In genomic region chr13:94784066-94784465, GRCh38 we compare ENCODE assay signal across 13 cellular contexts.
"Had no signal": no experiment of that assay in that cellular context is flagged by ENCODE, and none has a peak within 500 bp of the region (broad histone marks: within the 10 kb centered on the region; RNA-seq: fewer than 3 reads in every experiment).

No MANE protein-coding gene starts in this region.

- ATAC-seq: activated CD8-positive, alpha-beta T cell treated with anti-CD3 and anti-CD28 coated beads for 36 hours; activated naive CD8-positive, alpha-beta T cell treated with anti-CD3 and anti-CD28 coated beads, Interleukin-2, amount 50 U/mL, for 24 hours; gastroesophageal sphincter; stimulated activated naive CD8-positive, alpha-beta T cell treated with anti-CD3 and anti-CD28 coated beads, Interleukin-15, amount 100 ng/mL, for 72 hours had no signal

- H3K27me3 ChIP-seq: dorsolateral prefrontal cortex, esophagus squamous epithelium, gastroesophageal sphincter, ovary, testis had no signal

- H3K4me3 ChIP-seq: dorsolateral prefrontal cortex, esophagus squamous epithelium, gastroesophageal sphincter, ovary, testis had no signal

- H3K4me1 Mint-ChIP-seq: activated naive CD8-positive, alpha-beta T cell treated with anti-CD3 and anti-CD28 coated beads, Interleukin-2, amount 50 U/mL, for 24 hours; stimulated activated naive CD8-positive, alpha-beta T cell treated with anti-CD3 and anti-CD28 coated beads, Interleukin-15, amount 100 ng/mL, for 72 hours had no signal

- H3K36me3 ChIP-seq: esophagus squamous epithelium, gastroesophageal sphincter, ovary had no signal

- H3K9me3 ChIP-seq: ovary, testis had no signal

- H3K9me3 Mint-ChIP-seq: activated naive CD8-positive, alpha-beta T cell treated with anti-CD3 and anti-CD28 coated beads, Interleukin-2, amount 50 U/mL, for 24 hours; T-helper 1 cell treated with Interleukin-12 subunit alpha and Interleukin-12 subunit beta and Interleukin-4 antibody, amounts not matched to agents 30 μg/mL and 1 μg/mL, for 36 hours had no signal

- H3K4me1 ChIP-seq: esophagus squamous epithelium, gastroesophageal sphincter, testis had no signal

- H3K4me3 Mint-ChIP-seq: activated CD8-positive, alpha-beta T cell treated with anti-CD3 and anti-CD28 coated beads for 36 hours; activated naive CD8-positive, alpha-beta T cell treated with anti-CD3 and anti-CD28 coated beads, Interleukin-2, amount 50 U/mL, for 24 hours; activated T-helper 1 cell treated with anti-CD3 and anti-CD28 coated beads, Interleukin-12 subunit alpha, Interleukin-12 subunit beta, Interleukin-2, Interleukin-4 antibody, amounts not matched to agents 30 ng/mL and 10 ng/mL and 1 ng/mL, durations not matched to agents 14 hours and 24 hours and 36 hours; stimulated activated naive CD8-positive, alpha-beta T cell treated with anti-CD3 and anti-CD28 coated beads, Interleukin-15, amount 100 ng/mL, for 72 hours; T-helper 1 cell treated with Interleukin-12 subunit alpha and Interleukin-12 subunit beta and Interleukin-4 antibody, amounts not matched to agents 30 μg/mL and 1 μg/mL, for 36 hours had no signal

- H3K27ac ChIP-seq: dorsolateral prefrontal cortex, esophagus squamous epithelium, gastroesophageal sphincter, ovary, testis had no signal

- H3K27me3 Mint-ChIP-seq: stimulated activated naive CD8-positive, alpha-beta T cell treated with anti-CD3 and anti-CD28 coated beads, Interleukin-15, amount 100 ng/mL, for 72 hours had no signal

- H3K27ac Mint-ChIP-seq: activated CD8-positive, alpha-beta T cell treated with anti-CD3 and anti-CD28 coated beads for 36 hours; activated naive CD8-positive, alpha-beta T cell treated with anti-CD3 and anti-CD28 coated beads, Interleukin-2, amount 50 U/mL, for 24 hours; activated T-helper 1 cell treated with anti-CD3 and anti-CD28 coated beads, Interleukin-12 subunit alpha, Interleukin-12 subunit beta, Interleukin-2, Interleukin-4 antibody, amounts not matched to agents 30 ng/mL and 10 ng/mL and 1 ng/mL, durations not matched to agents 14 hours and 24 hours and 36 hours; stimulated activated naive CD8-positive, alpha-beta T cell treated with anti-CD3 and anti-CD28 coated beads, Interleukin-15, amount 100 ng/mL, for 72 hours; T-helper 1 cell treated with Interleukin-12 subunit alpha and Interleukin-12 subunit beta and Interleukin-4 antibody, amounts not matched to agents 30 μg/mL and 1 μg/mL, for 36 hours had no signal

- DNase-seq: activated CD4-positive, alpha-beta T cell treated with anti-CD3 and anti-CD28 coated beads for 4 hours; activated CD8-positive, alpha-beta T cell treated with anti-CD3 and anti-CD28 coated beads for 36 hours; activated naive CD4-positive, alpha-beta T cell; activated naive CD8-positive, alpha-beta T cell treated with anti-CD3 and anti-CD28 coated beads, Interleukin-2, amount 50 U/mL, for 24 hours; dorsolateral prefrontal cortex; esophagus squamous epithelium; ovary; stimulated activated CD4-positive, alpha-beta T cell treated with anti-CD3 and anti-CD28 coated beads, Interleukin-4, amount 100 ng/mL, for 4 hours; stimulated activated naive CD8-positive, alpha-beta T cell treated with anti-CD3 and anti-CD28 coated beads, Interleukin-15, amount 100 ng/mL, for 72 hours; testis had no signal
